In the genomic region with DNA sequence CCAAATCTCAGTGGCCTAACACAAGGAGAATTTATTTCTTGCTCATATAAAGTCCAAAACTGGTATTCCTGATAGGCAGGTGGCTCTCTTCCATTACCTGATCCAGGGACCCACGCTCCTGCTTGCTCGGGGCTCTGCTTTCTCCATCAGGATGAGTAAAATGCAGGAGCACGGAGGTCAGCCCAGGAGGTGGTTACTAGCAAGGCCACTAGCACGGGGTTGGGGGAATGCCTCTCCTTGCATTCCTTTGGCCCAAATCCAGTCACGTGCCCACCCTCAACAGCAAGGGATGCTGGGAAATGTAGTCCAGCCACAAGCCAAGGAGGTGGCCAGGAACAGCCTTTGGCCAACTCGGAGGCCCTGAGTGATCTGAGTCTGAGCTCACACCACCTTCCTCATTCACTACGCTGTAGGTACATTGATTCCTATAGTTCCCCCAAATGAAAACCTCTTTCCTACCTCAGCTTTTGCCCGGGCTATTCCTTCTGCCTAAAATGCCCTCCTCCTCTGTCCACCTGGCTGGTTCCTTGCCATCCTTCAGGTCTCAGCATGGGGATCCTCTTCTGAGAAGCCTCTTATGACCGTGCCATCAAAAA, we compare ENCODE assay signal across 1 cellular context.
TF ChIP-seq lines count a peak whose summit lies in the region.

No MANE protein-coding gene starts in this region.

TF ChIP-seq in HepG2, 621 proteins besides CTCF, POLR2A, EP300 and RAD21 (continues in another document):
- TF ChIP-seq, protein P1, sequence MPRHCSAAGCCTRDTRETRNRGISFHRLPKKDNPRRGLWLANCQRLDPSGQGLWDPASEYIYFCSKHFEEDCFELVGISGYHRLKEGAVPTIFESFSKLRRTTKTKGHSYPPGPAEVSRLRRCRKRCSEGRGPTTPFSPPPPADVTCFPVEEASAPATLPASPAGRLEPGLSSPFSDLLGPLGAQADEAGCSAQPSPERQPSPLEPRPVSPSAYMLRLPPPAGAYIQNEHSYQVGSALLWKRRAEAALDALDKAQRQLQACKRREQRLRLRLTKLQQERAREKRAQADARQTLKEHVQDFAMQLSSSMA (CRISPR knock-in tag; IDR thresholded peaks at IDR 0.05) = no peak
- no peak for TF ChIP-seq NFE2L1 (CRISPR knock-in tag; IDR thresholded peaks at IDR 0.05; ENCODE audit: borderline replicate concordance)
- no peak for TF ChIP-seq ZNF670 (CRISPR knock-in tag; IDR thresholded peaks at IDR 0.05; ENCODE audit: borderline replicate concordance)
- TF ChIP-seq RBFOX2 (IDR thresholded peaks at IDR 0.05; ENCODE audit: low read depth, low read length) = no peak
- TF ChIP-seq ZNF773 (CRISPR knock-in tag; IDR thresholded peaks at IDR 0.05; ENCODE audit: borderline replicate concordance) = no peak
- no peak for TF ChIP-seq ZFP36 (IDR thresholded peaks at IDR 0.05; ENCODE audit: borderline replicate concordance, low read depth, low read length, partially characterized antibody)
- TF ChIP-seq KAT7 (CRISPR knock-in tag; IDR thresholded peaks at IDR 0.05; ENCODE audit: borderline replicate concordance) = no peak
- TF ChIP-seq ZNF263 (CRISPR knock-in tag; IDR thresholded peaks at IDR 0.05) = no peak
- TF ChIP-seq SIN3B (IDR thresholded peaks at IDR 0.05; ENCODE audit: low read length) = no peak
- TF ChIP-seq ZNF577 (CRISPR knock-in tag; IDR thresholded peaks at IDR 0.05; ENCODE audit: borderline replicate concordance, low read depth) = no peak
- no peak for TF ChIP-seq KAT2B (IDR thresholded peaks at IDR 0.05; ENCODE audit: borderline replicate concordance, low read depth, low read length)
- TF ChIP-seq STAG1 (CRISPR knock-in tag; IDR thresholded peaks at IDR 0.05) = no peak
- no peak for TF ChIP-seq REXO4 (CRISPR knock-in tag; IDR thresholded peaks at IDR 0.05; ENCODE audit: borderline replicate concordance)
- TF ChIP-seq ZNF543 (CRISPR knock-in tag; IDR thresholded peaks at IDR 0.05) = no peak
- TF ChIP-seq YEATS2 (CRISPR knock-in tag; IDR thresholded peaks at IDR 0.05; ENCODE audit: borderline replicate concordance) = peak; percentile 26; the same call in 1 of the 2 replicates
- TF ChIP-seq HOXA7 (CRISPR knock-in tag; IDR thresholded peaks at IDR 0.05) = no peak
- no peak for TF ChIP-seq ZNF713 (CRISPR knock-in tag; IDR thresholded peaks at IDR 0.05)
- TF ChIP-seq, protein P2, sequence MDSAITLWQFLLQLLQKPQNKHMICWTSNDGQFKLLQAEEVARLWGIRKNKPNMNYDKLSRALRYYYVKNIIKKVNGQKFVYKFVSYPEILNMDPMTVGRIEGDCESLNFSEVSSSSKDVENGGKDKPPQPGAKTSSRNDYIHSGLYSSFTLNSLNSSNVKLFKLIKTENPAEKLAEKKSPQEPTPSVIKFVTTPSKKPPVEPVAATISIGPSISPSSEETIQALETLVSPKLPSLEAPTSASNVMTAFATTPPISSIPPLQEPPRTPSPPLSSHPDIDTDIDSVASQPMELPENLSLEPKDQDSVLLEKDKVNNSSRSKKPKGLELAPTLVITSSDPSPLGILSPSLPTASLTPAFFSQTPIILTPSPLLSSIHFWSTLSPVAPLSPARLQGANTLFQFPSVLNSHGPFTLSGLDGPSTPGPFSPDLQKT (CRISPR knock-in tag; IDR thresholded peaks at IDR 0.05; ENCODE audit: borderline replicate concordance) = no peak
- TF ChIP-seq ZNF781 (CRISPR knock-in tag; IDR thresholded peaks at IDR 0.05; ENCODE audit: borderline replicate concordance, not compliant biosample characterization) = peak; percentile 31
- no peak for TF ChIP-seq HMG20A (CRISPR knock-in tag; IDR thresholded peaks at IDR 0.05; ENCODE audit: borderline replicate concordance)
- no peak for TF ChIP-seq ZBTB42 (CRISPR knock-in tag; IDR thresholded peaks at IDR 0.05)
- no peak for TF ChIP-seq ISL2 (CRISPR knock-in tag; IDR thresholded peaks at IDR 0.05)
- TF ChIP-seq SSRP1 (CRISPR knock-in tag; IDR thresholded peaks at IDR 0.05) = no peak
- no peak for TF ChIP-seq POLR2AphosphoS2 (IDR thresholded peaks at IDR 0.05; ENCODE audit: low read depth, low read length)
- TF ChIP-seq ATF4 (CRISPR knock-in tag; IDR thresholded peaks at IDR 0.05) = no peak
- TF ChIP-seq ZNF484 (CRISPR knock-in tag; IDR thresholded peaks at IDR 0.05; ENCODE audit: borderline replicate concordance, low read depth) = no peak
- TF ChIP-seq ZNF260 (CRISPR knock-in tag; IDR thresholded peaks at IDR 0.05; ENCODE audit: borderline replicate concordance, low read depth) = no peak
- TF ChIP-seq ZNF589 (CRISPR knock-in tag; conservative IDR thresholded peaks at IDR 0.05) = no peak
- TF ChIP-seq ZNF83 (CRISPR knock-in tag; IDR thresholded peaks at IDR 0.05; ENCODE audit: borderline replicate concordance) = no peak; the same call in 1 of the 2 replicates
- no peak; the same call in 1 of the 2 replicates for TF ChIP-seq KMT2A (CRISPR knock-in tag; IDR thresholded peaks at IDR 0.05)
- peak; percentile 53; the same call in 1 of the 2 replicates for TF ChIP-seq ZGPAT (CRISPR knock-in tag; IDR thresholded peaks at IDR 0.05)
- TF ChIP-seq REST (IDR thresholded peaks at IDR 0.05; ENCODE audit: borderline replicate concordance in 1 of 2, low read depth in 1 of 2, low read length in 2 of 2) = no peak
- no peak for TF ChIP-seq ZNF142 (CRISPR knock-in tag; IDR thresholded peaks at IDR 0.05)
- peak; percentile 95 for TF ChIP-seq IRF2 (CRISPR knock-in tag; IDR thresholded peaks at IDR 0.05)
- no peak for TF ChIP-seq MATR3 (CRISPR knock-in tag; IDR thresholded peaks at IDR 0.05)
- TF ChIP-seq ZBTB1 (CRISPR knock-in tag; IDR thresholded peaks at IDR 0.05; ENCODE audit: borderline replicate concordance) = no peak
- TF ChIP-seq ZNF350 (CRISPR knock-in tag; IDR thresholded peaks at IDR 0.05; ENCODE audit: borderline replicate concordance, low read depth) = peak; percentile 70
- no peak for TF ChIP-seq ZFP82 (CRISPR knock-in tag; IDR thresholded peaks at IDR 0.05; ENCODE audit: borderline replicate concordance)
- no peak for TF ChIP-seq ZNF44 (CRISPR knock-in tag; IDR thresholded peaks at IDR 0.05)
- no peak for TF ChIP-seq ZNF251 (CRISPR knock-in tag; IDR thresholded peaks at IDR 0.05)
- no peak for TF ChIP-seq MYNN (CRISPR knock-in tag; IDR thresholded peaks at IDR 0.05; ENCODE audit: low read depth)
- TF ChIP-seq, protein P3, sequence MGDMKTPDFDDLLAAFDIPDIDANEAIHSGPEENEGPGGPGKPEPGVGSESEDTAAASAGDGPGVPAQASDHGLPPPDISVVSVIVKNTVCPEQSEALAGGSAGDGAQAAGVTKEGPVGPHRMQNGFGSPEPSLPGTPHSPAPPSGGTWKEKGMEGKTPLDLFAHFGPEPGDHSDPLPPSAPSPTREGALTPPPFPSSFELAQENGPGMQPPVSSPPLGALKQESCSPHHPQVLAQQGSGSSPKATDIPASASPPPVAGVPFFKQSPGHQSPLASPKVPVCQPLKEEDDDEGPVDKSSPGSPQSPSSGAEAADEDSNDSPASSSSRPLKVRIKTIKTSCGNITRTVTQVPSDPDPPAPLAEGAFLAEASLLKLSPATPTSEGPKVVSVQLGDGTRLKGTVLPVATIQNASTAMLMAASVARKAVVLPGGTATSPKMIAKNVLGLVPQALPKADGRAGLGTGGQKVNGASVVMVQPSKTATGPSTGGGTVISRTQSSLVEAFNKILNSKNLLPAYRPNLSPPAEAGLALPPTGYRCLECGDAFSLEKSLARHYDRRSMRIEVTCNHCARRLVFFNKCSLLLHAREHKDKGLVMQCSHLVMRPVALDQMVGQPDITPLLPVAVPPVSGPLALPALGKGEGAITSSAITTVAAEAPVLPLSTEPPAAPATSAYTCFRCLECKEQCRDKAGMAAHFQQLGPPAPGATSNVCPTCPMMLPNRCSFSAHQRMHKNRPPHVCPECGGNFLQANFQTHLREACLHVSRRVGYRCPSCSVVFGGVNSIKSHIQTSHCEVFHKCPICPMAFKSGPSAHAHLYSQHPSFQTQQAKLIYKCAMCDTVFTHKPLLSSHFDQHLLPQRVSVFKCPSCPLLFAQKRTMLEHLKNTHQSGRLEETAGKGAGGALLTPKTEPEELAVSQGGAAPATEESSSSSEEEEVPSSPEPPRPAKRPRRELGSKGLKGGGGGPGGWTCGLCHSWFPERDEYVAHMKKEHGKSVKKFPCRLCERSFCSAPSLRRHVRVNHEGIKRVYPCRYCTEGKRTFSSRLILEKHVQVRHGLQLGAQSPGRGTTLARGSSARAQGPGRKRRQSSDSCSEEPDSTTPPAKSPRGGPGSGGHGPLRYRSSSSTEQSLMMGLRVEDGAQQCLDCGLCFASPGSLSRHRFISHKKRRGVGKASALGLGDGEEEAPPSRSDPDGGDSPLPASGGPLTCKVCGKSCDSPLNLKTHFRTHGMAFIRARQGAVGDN (CRISPR knock-in tag; IDR thresholded peaks at IDR 0.05) = peak; percentile 58
- TF ChIP-seq ISX (CRISPR knock-in tag; conservative IDR thresholded peaks at IDR 0.05) = no peak
